ENCODE assay signal across 10 cellular contexts in genomic region chr1:31482478-31483011, GRCh38.
DNase-seq lines count a peak whose midpoint lies in the region; ATAC-seq and TF ChIP-seq lines count a peak whose summit lies in the region.
"Had no signal": no experiment of that assay in that cellular context is flagged by ENCODE, and none has a peak within 500 bp of the region (broad histone marks: within the 10 kb centered on the region; RNA-seq: fewer than 3 reads in every experiment).

No MANE protein-coding gene starts in this region.

- TF ChIP-seq RAD21 in IMR-90 (IDR thresholded peaks at IDR 0.05; ENCODE audit: low read length): no peak

- CTCF ChIA-PET in IMR-90 (lab: Yijun Ruan, JAX): interaction anchor here (0.6 kb wide), 1 partner anchor 11 kb away, joined by 4 read pairs; no protein-coding TSS in a partner anchor

- H3K4me2 ChIP-seq in IMR-90 (ENCODE audit: low read depth, low read length): no peak overlapping the region; the same call in 1 of the 2 replicates

- intact Hi-C loops in IMR-90 (cut with micrococcal nuclease) (loop anchor here (5.0 kb wide), 1 partner anchor 45 kb away; no protein-coding TSS in a partner anchor), esophagus squamous epithelium (cut with DNase I) (no loop called here)

- no peak overlapping the region for H3K9ac ChIP-seq in IMR-90 (ENCODE audit: low read depth, low read length)
- H3K9ac ChIP-seq in subcutaneous abdominal adipose tissue (ENCODE audit: low read length in 5 of 5): no peak overlapping the region

- no peak overlapping the region for H2BK5ac ChIP-seq in IMR-90 (ENCODE audit: low read depth, low read length, poor library complexity, severe bottlenecking)

- H3K27ac ChIP-seq in IMR-90 (ENCODE audit: insufficient read depth, low read length): peak overlapping the region; percentile 8; the same call in 1 of the 2 replicates
- peak overlapping the region; percentile 34 to 82 (median 72) for H3K27ac ChIP-seq in esophagus squamous epithelium
- H3K27ac ChIP-seq in subcutaneous abdominal adipose tissue (ENCODE audit: low read depth, low read length): peak overlapping the region; percentile 44

- H2BK15ac ChIP-seq in IMR-90 (ENCODE audit: low read depth, low read length): no peak overlapping the region

- no peak overlapping the region for H3K4me3 ChIP-seq in IMR-90 (ENCODE audit: insufficient read depth, low read depth, low read length)
- H3K4me3 ChIP-seq in esophagus squamous epithelium: no peak overlapping the region
- no peak overlapping the region for H3K4me3 ChIP-seq in subcutaneous abdominal adipose tissue (ENCODE audit: low read depth in 1 of 5, low read length in 5 of 5)

- no peak overlapping the region for H3K4ac ChIP-seq in IMR-90 (ENCODE audit: low read depth, low read length)

- H3K9me3 ChIP-seq in IMR-90 (ENCODE audit: control insufficient read depth, insufficient read depth, low read length) (0 out of 2 replicates have a peak, but pooled peaks cover 2% of the 10 kb centered on the region), esophagus squamous epithelium (no peaks in the 10 kb centered on the region), subcutaneous abdominal adipose tissue (ENCODE audit: control insufficient read depth in 5 of 5, low read length in 5 of 5) (no peaks in the 10 kb centered on the region)

- in situ Hi-C loops in IMR-90 (cut with MboI; ENCODE audit: low sequenced_read_pairs): no loop called here

- no peak for ATAC-seq in IMR-90 (ENCODE audit: low read depth)

- H3K23ac ChIP-seq in IMR-90 (ENCODE audit: low read depth, low read length): no peak overlapping the region

- no peaks in the 10 kb centered on the region for H4K20me1 ChIP-seq in IMR-90 (ENCODE audit: insufficient read depth, low read length)

- H3K36me3 ChIP-seq in IMR-90 (ENCODE audit: control insufficient read depth, insufficient read depth, low read length) (no peaks in the 10 kb centered on the region), esophagus squamous epithelium (no peaks in the 10 kb centered on the region), subcutaneous abdominal adipose tissue (ENCODE audit: control insufficient read depth in 5 of 5, insufficient read depth in 5 of 5, low read length in 5 of 5) (no peaks in the 10 kb centered on the region)

- H3K18ac ChIP-seq in IMR-90 (ENCODE audit: low read depth, low read length): peak overlapping the region; percentile 6; the same call in 1 of the 2 replicates

- no peak for TF ChIP-seq CTCF in IMR-90 (conservative IDR thresholded peaks at IDR 0.05; ENCODE audit: low read depth, low read length)
- TF ChIP-seq CTCF in esophagus squamous epithelium (IDR thresholded peaks at IDR 0.05): no peak

- no peak overlapping the region for H3K14ac ChIP-seq in IMR-90 (replicated peaks; ENCODE audit: low read depth, low read length)

- H3K4me1 ChIP-seq in IMR-90 (ENCODE audit: control insufficient read depth, insufficient read depth, low read length): peaks cover 8% of the 10 kb centered on the region; the same call in 1 of the 2 replicates
- H3K4me1 ChIP-seq in esophagus squamous epithelium: peaks cover 7 to 27% (median 11%) of the 10 kb centered on the region in 3 donors
- H3K4me1 ChIP-seq in subcutaneous abdominal adipose tissue (ENCODE audit: control insufficient read depth in 5 of 5, insufficient read depth in 5 of 5, low read length in 5 of 5): peaks cover 0 to 10% (median 2%) of the 10 kb centered on the region in 5 donors

- no peak for DNase-seq in IMR-90
- DNase-seq in esophagus squamous epithelium (lab: John Stamatoyannopoulos, UW): no peak
- DNase-seq in glomerular visceral epithelial cell (ENCODE audit: extremely low spot score): no peak
- DNase-seq in dermis blood vessel endothelial cell: no peak
- DNase-seq in middle frontal gyrus (ENCODE audit: extremely low spot score, low spot score): no peak
- DNase-seq: activated CD4-positive, alpha-beta T cell treated with anti-CD3 and anti-CD28 coated beads for 1 hour; effector CD8-positive, alpha-beta T cell; NCI-H1417 treated with DMSO at 0.1 percent for 48 hours had no signal

- no TSS peak for BruUV-seq in IMR-90 (replicated peaks; lab: Mats Ljungman, UMichigan)

- dilution Hi-C loops in IMR-90 (cut with HindIII; ENCODE audit: low sequenced_read_pairs, unreplicated experiment): no loop called here

- H3K56ac ChIP-seq in IMR-90 (ENCODE audit: extremely low read depth, insufficient read depth, low read length): no peak overlapping the region

- H3K79me1 ChIP-seq in IMR-90 (ENCODE audit: low read depth in 1 of 2, low read length in 2 of 2): no peaks in the 10 kb centered on the region

- 72% methylated on average over 2 of the region's 6 CpGs; no CpG with 5 or more reads in 1 of the 2 experiments for WGBS in IMR-90 (ENCODE audit: extremely low coverage in 2 of 2, insufficient read length in 1 of 2), 2 experiments
- WGBS in esophagus squamous epithelium, 2 donors: 58 to 61% methylated on average over 6 of the region's 6 CpGs

- H2BK120ac ChIP-seq in IMR-90 (ENCODE audit: low read depth, low read length): no peak overlapping the region

- H2AK9ac ChIP-seq in IMR-90 (replicated peaks; ENCODE audit: low read depth, low read length, poor library complexity): no peak overlapping the region

- H2AK5ac ChIP-seq in IMR-90 (ENCODE audit: low read depth, low read length): 0 out of 2 replicates have a peak overlapping the region, but pooled peaks have one; percentile 11

- no peak overlapping the region for H4K91ac ChIP-seq in IMR-90 (ENCODE audit: insufficient read depth, low read depth, low read length)

- no peaks in the 10 kb centered on the region for H3K9me1 ChIP-seq in IMR-90 (ENCODE audit: insufficient read depth, low read length)

- H4K5ac ChIP-seq in IMR-90 (ENCODE audit: low read depth, low read length): no peak overlapping the region

- no peak overlapping the region for H2AFZ ChIP-seq in IMR-90 (replicated peaks; ENCODE audit: low read length, poor library complexity)

- no peak overlapping the region for H4K8ac ChIP-seq in IMR-90 (ENCODE audit: low read depth in 2 of 2, low read length in 2 of 2)

- H3K27me3 ChIP-seq in IMR-90 (ENCODE audit: control insufficient read depth, insufficient read depth, low read length) (peaks cover 13% of the 10 kb centered on the region), esophagus squamous epithelium (no peaks in the 10 kb centered on the region), subcutaneous abdominal adipose tissue (ENCODE audit: control insufficient read depth in 5 of 5, insufficient read depth in 4 of 5, low read length in 5 of 5) (no peaks in the 10 kb centered on the region)

- POLR2A ChIA-PET in IMR-90 (lab: Charles Lee; ENCODE audit: unreplicated experiment): no interaction called here

- TF ChIP-seq POLR2A in GM19099 (IDR thresholded peaks at IDR 0.05; ENCODE audit: extremely low read depth, insufficient read length, low read depth) (peak; percentile 38), IMR-90 (IDR thresholded peaks at IDR 0.05; ENCODE audit: low read depth, low read length) (no peak), esophagus squamous epithelium (IDR thresholded peaks at IDR 0.05) (no peak)

- H2BK20ac ChIP-seq in IMR-90 (ENCODE audit: low read depth, low read length): no peak overlapping the region

TF ChIP-seq in IMR-90, 13 proteins besides CTCF, POLR2A, EP300 and RAD21:
- no peak for TF ChIP-seq MAZ (IDR thresholded peaks at IDR 0.05; ENCODE audit: borderline replicate concordance, low read depth, low read length)
- TF ChIP-seq FOS (IDR thresholded peaks at IDR 0.05; ENCODE audit: low read depth, low read length): no peak
- no peak for TF ChIP-seq CEBPB (IDR thresholded peaks at IDR 0.05; ENCODE audit: low read depth, low read length)
- TF ChIP-seq CHD1 (IDR thresholded peaks at IDR 0.05; ENCODE audit: low read depth, low read length): no peak
- no peak for TF ChIP-seq MAFK (IDR thresholded peaks at IDR 0.05; ENCODE audit: low read depth, low read length)
- no peak for TF ChIP-seq BHLHE40 (IDR thresholded peaks at IDR 0.05; ENCODE audit: low read depth, low read length)
- TF ChIP-seq, protein P1, sequence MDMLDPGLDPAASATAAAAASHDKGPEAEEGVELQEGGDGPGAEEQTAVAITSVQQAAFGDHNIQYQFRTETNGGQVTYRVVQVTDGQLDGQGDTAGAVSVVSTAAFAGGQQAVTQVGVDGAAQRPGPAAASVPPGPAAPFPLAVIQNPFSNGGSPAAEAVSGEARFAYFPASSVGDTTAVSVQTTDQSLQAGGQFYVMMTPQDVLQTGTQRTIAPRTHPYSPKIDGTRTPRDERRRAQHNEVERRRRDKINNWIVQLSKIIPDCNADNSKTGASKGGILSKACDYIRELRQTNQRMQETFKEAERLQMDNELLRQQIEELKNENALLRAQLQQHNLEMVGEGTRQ (IDR thresholded peaks at IDR 0.05; ENCODE audit: low read depth, low read length): no peak
- no peak for TF ChIP-seq MXI1 (IDR thresholded peaks at IDR 0.05; ENCODE audit: borderline replicate concordance, low read depth, low read length)
- no peak for TF ChIP-seq SMC3 (IDR thresholded peaks at IDR 0.05; ENCODE audit: low read depth, low read length)
- TF ChIP-seq RCOR1 (IDR thresholded peaks at IDR 0.05; ENCODE audit: insufficient replicate concordance, low read length): no peak
- no peak for TF ChIP-seq RFX5 (IDR thresholded peaks at IDR 0.05; ENCODE audit: low read depth, low read length)
- TF ChIP-seq, protein P2, sequence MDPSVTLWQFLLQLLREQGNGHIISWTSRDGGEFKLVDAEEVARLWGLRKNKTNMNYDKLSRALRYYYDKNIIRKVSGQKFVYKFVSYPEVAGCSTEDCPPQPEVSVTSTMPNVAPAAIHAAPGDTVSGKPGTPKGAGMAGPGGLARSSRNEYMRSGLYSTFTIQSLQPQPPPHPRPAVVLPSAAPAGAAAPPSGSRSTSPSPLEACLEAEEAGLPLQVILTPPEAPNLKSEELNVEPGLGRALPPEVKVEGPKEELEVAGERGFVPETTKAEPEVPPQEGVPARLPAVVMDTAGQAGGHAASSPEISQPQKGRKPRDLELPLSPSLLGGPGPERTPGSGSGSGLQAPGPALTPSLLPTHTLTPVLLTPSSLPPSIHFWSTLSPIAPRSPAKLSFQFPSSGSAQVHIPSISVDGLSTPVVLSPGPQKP (IDR thresholded peaks at IDR 0.05; ENCODE audit: borderline replicate concordance, low read depth, low read length): no peak
- TF ChIP-seq NFE2L2 (IDR thresholded peaks at IDR 0.05; ENCODE audit: low read depth, low read length): no peak

Comparison
In these comparisons a context has a peak if more than half of its experiments do, and no peak if none do; other contexts are left out.
1. H3K27ac ChIP-seq: peak in every context shown above with its lines; median percentile 72 in esophagus squamous epithelium; 44 in subcutaneous abdominal adipose tissue; 8 in IMR-90.